ENCODE assay signal across 23 cellular contexts in the genomic region with DNA sequence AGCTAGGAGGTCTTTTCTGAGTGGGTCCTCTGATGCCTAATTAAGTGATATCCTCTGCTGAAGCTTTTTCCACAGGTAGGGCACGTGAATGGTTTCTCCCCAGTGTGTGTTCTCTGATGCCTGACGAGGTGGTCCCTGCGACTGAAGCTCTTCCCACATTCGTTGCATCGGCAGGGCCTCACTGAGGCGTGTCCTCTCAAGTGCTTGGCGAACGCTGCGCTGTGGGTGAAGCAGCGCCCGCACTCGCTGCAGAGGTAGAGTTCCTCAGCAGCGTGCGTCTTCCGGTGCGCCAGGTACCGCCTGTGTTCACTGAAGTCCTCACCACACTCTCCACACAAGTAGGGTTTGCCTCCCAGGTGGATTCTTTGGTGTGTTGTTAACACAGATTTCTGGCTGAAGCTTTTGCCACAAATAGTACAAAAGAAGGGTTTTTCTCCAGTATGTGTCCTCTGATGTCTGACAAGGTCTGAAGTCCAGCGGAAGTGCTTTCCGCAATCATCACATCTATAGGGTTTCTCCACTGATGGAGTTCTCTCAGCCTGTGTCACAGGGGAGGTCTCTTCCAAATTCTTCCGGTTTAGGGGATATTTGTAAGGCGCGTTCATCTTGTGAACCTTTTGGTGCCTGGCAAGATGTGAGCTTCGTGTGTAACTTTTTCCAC. TPM values are rescaled to one million over a fixed set of nuclear protein-coding genes. Genes with fewer than 3 reads are reported as not detected.
DNase-seq lines count a peak whose midpoint lies in the region; ATAC-seq, FAIRE-seq and TF ChIP-seq lines count a peak whose summit lies in the region.
"Had no signal": no experiment of that assay in that cellular context is flagged by ENCODE, and none has a peak within 500 bp of the region (broad histone marks: within the 10 kb centered on the region; RNA-seq: fewer than 3 reads in every experiment).

No MANE protein-coding gene starts in this region.

- H3K9me3 ChIP-seq in IMR-90 (ENCODE audit: control insufficient read depth, insufficient read depth, low read length), result 0 out of 2 replicates have a peak, but pooled peaks cover 2% of the 10 kb centered on the region
- peaks cover 8% of the 10 kb centered on the region for H3K9me3 ChIP-seq in K562 (replicated peaks; ENCODE audit: control insufficient read depth, insufficient read depth, low read depth, low read length)
- peaks cover 76% of the 10 kb centered on the region for H3K9me3 ChIP-seq in endodermal cell (ENCODE audit: control insufficient read depth, low read length)
- peaks cover 9% of the 10 kb centered on the region for H3K9me3 ChIP-seq in aorta (ENCODE audit: control insufficient read depth, low read length)
- H3K9me3 ChIP-seq: HAP-1 had no signal

- no peak overlapping the region for H3K14ac ChIP-seq in IMR-90 (replicated peaks; ENCODE audit: low read depth, low read length)

- H3K9me3 Mint-ChIP-seq in endodermal cell, result peaks cover 46% of the 10 kb centered on the region

- no peak overlapping the region for H2AK9ac ChIP-seq in IMR-90 (replicated peaks; ENCODE audit: low read depth, low read length, poor library complexity)

- no peaks in the 10 kb centered on the region for H3K36me3 Mint-ChIP-seq in endodermal cell (ENCODE audit: low read depth)

- no peak overlapping the region for H4K5ac ChIP-seq in IMR-90 (ENCODE audit: low read depth, low read length)

- H3K18ac ChIP-seq in IMR-90 (ENCODE audit: low read depth, low read length), result no peak overlapping the region

- H3K79me2 ChIP-seq in K562 (ENCODE audit: control insufficient read depth, insufficient read depth, low read length), result no peaks in the 10 kb centered on the region

- no peak overlapping the region for H2AK5ac ChIP-seq in IMR-90 (ENCODE audit: low read depth, low read length)

- H3K9me1 ChIP-seq in IMR-90 (ENCODE audit: insufficient read depth, low read length) (peaks cover 6% of the 10 kb centered on the region; the same call in 1 of the 2 replicates), K562 (ENCODE audit: control insufficient read depth, insufficient read depth, low read length) (no peaks in the 10 kb centered on the region)

- H3K27me3 ChIP-seq in IMR-90 (ENCODE audit: control insufficient read depth, insufficient read depth, low read length) (no peaks in the 10 kb centered on the region), K562 (ENCODE audit: control insufficient read depth in 2 of 2, insufficient read depth in 2 of 2, low read length in 2 of 2) (no peaks in the 10 kb centered on the region), endodermal cell (ENCODE audit: control insufficient read depth, insufficient read depth, low read length, poor library complexity, severe bottlenecking) (no peaks in the 10 kb centered on the region), aorta (ENCODE audit: control insufficient read depth in 1 of 2, insufficient read depth in 2 of 2, low read length in 1 of 2) (no peaks in the 10 kb centered on the region)

- H3K79me1 ChIP-seq in IMR-90 (ENCODE audit: low read depth in 1 of 2, low read length in 2 of 2), result 0 out of 4 replicates have a peak, but pooled peaks cover 4 to 9% of the 10 kb centered on the region in 2 experiments

- CTCF ChIA-PET in IMR-90 (lab: Yijun Ruan, JAX), result no interaction called here
- CTCF ChIA-PET in K562 (lab: Yijun Ruan, JAX; ENCODE audit: low intra/inter-chr PET ratio), result no interaction called here

- no peak overlapping the region for H3K4me3 Mint-ChIP-seq in endodermal cell
- H3K4me3 Mint-ChIP-seq: GM23338 had no signal

- ATAC-seq in IMR-90 (ENCODE audit: low read depth), result no peak
- ATAC-seq in K562, result no peak
- no peak for ATAC-seq in HG03565 (IDR thresholded peaks at IDR 0.05; ENCODE audit: unreplicated experiment)
- no peak for ATAC-seq in aorta (ENCODE audit: low FRiP score)
- ATAC-seq: GM23338 had no signal

- no peak overlapping the region for H3K23ac ChIP-seq in IMR-90 (ENCODE audit: low read depth, low read length)

- H3K4me3 ChIP-seq in IMR-90 (ENCODE audit: insufficient read depth, low read depth, low read length) (no peak overlapping the region), K562 (no peak overlapping the region), endodermal cell (ENCODE audit: low read length) (peak overlapping the region; percentile 20), foreskin fibroblast (ENCODE audit: low read depth in 1 of 2, low read length in 2 of 2) (no peak overlapping the region), aorta (ENCODE audit: low read length in 2 of 2) (no peak overlapping the region)
- H3K4me3 ChIP-seq: GM23338, HAP-1 had no signal

- H3K4me1 Mint-ChIP-seq in endodermal cell, result peaks cover 2% of the 10 kb centered on the region
- H3K4me1 Mint-ChIP-seq: CD4-positive, alpha-beta memory T cell; GM23338 had no signal

- 100% methylated on average over 10 of the region's 23 CpGs; no CpG with 5 or more reads in 1 of the 2 experiments for WGBS in IMR-90 (ENCODE audit: extremely low coverage in 2 of 2, insufficient read length in 1 of 2), 2 experiments
- 98% methylated on average over 23 of the region's 23 CpGs for WGBS in K562 (ENCODE audit: insufficient coverage, low coverage, missing lambda C conversion rate)
- WGBS in endodermal cell (ENCODE audit: insufficient coverage in 1 of 2, insufficient read length in 1 of 2), 2 experiments, result 96 to 98% methylated on average over 12 to 23 of the region's 23 CpGs
- 97 to 98% methylated on average over 23 of the region's 23 CpGs for WGBS in aorta, 2 donors

- H3K4ac ChIP-seq in IMR-90 (ENCODE audit: low read depth, low read length), result no peak overlapping the region

- H2AFZ ChIP-seq in IMR-90 (replicated peaks; ENCODE audit: low read length, poor library complexity) (no peak overlapping the region), K562 (ENCODE audit: low read depth, low read length) (no peak overlapping the region)
- H2AFZ ChIP-seq: GM23338 had no signal

- intact Hi-C loops in IMR-90 (cut with micrococcal nuclease) (no loop called here), K562 (cut with micrococcal nuclease) (no loop called here), aorta (cut with DNase I) (loop anchor here (2.0 to 10.0 kb wide), 2 partner anchors 37 to 61 kb away; no protein-coding TSS in a partner anchor)

- no peak overlapping the region for H2BK15ac ChIP-seq in IMR-90 (ENCODE audit: low read depth, low read length)

- H3K9ac ChIP-seq in IMR-90 (ENCODE audit: low read depth, low read length), result no peak overlapping the region
- H3K9ac ChIP-seq in K562 (ENCODE audit: insufficient read depth in 1 of 2, low read depth in 2 of 2, low read length in 2 of 2), result no peak overlapping the region
- no peak overlapping the region for H3K9ac ChIP-seq in endodermal cell (ENCODE audit: extremely low read depth, low read length, poor library complexity, severe bottlenecking)

- H3K27me3 Mint-ChIP-seq in endodermal cell (ENCODE audit: insufficient read depth), result no peaks in the 10 kb centered on the region
- H3K27me3 Mint-ChIP-seq: CD4-positive, alpha-beta memory T cell had no signal

- BruUV-seq in IMR-90 (replicated peaks; lab: Mats Ljungman, UMichigan) (TSS peak; percentile 39), K562 (replicated peaks; lab: Mats Ljungman, UMichigan) (no TSS peak)

- no peak overlapping the region for H4K91ac ChIP-seq in IMR-90 (ENCODE audit: insufficient read depth, low read depth, low read length)

- TF ChIP-seq POLR2A in IMR-90 (IDR thresholded peaks at IDR 0.05; ENCODE audit: low read depth, low read length), result no peak
- no peak for TF ChIP-seq POLR2A in K562 (conservative IDR thresholded peaks at IDR 0.05)

- DNase-seq in IMR-90 (no peak), K562 (ENCODE audit: extremely low read depth in 1 of 4, low spot score in 3 of 4) (no peak), endodermal cell (no peak), foreskin fibroblast (no peak), aorta (no peak)
- DNase-seq: C1 segment of cervical spinal cord; Calu3; CD4-positive, alpha-beta memory T cell; COR-L47; DMS53; DMS79 treated with DMSO at 0.1 percent for 48 hours; GF-D8 had no signal

- in situ Hi-C loops in IMR-90 (cut with MboI; ENCODE audit: low sequenced_read_pairs) (no loop called here), K562 (cut with MboI) (no loop called here)

- TF ChIP-seq RAD21 in IMR-90 (IDR thresholded peaks at IDR 0.05; ENCODE audit: low read length) (no peak), K562 (CRISPR knock-in tag; conservative IDR thresholded peaks at IDR 0.05 in 1 of 2, IDR thresholded peaks at IDR 0.05 in 1 of 2) (no peak)

- dilution Hi-C loops in IMR-90 (cut with HindIII; ENCODE audit: low sequenced_read_pairs, unreplicated experiment), result no loop called here

- POLR2A ChIA-PET in IMR-90 (lab: Charles Lee; ENCODE audit: unreplicated experiment) (no interaction called here), K562 (lab: Yijun Ruan, JAX) (no interaction called here)

- H2BK5ac ChIP-seq in IMR-90 (ENCODE audit: low read depth, low read length, poor library complexity, severe bottlenecking), result no peak overlapping the region

- no peak overlapping the region for H3K27ac Mint-ChIP-seq in endodermal cell
- H3K27ac Mint-ChIP-seq: CD4-positive, alpha-beta memory T cell; GM23338 had no signal

- H4K8ac ChIP-seq in IMR-90 (ENCODE audit: low read depth in 2 of 2, low read length in 2 of 2), result no peak overlapping the region

- TF ChIP-seq EP300 in K562 (IDR thresholded peaks at IDR 0.05; ENCODE audit: low read length), result no peak

- H2BK20ac ChIP-seq in IMR-90 (ENCODE audit: low read depth, low read length), result no peak overlapping the region

- peaks cover 53% of the 10 kb centered on the region for H3K36me3 ChIP-seq in IMR-90 (ENCODE audit: control insufficient read depth, insufficient read depth, low read length)
- H3K36me3 ChIP-seq in K562 (ENCODE audit: control insufficient read depth, insufficient read depth, low read length), result peaks cover 67% of the 10 kb centered on the region
- H3K36me3 ChIP-seq in endodermal cell (ENCODE audit: control insufficient read depth, insufficient read depth, low read length), result peaks cover 78% of the 10 kb centered on the region
- peaks cover 23 to 30% of the 10 kb centered on the region in 2 donors for H3K36me3 ChIP-seq in aorta (ENCODE audit: control insufficient read depth in 1 of 2, insufficient read depth in 2 of 2, low read length in 1 of 2)

- TF ChIP-seq CTCF in IMR-90 (conservative IDR thresholded peaks at IDR 0.05; ENCODE audit: low read depth, low read length) (no peak), K562 (IDR thresholded peaks at IDR 0.05 in 2 of 3, conservative IDR thresholded peaks at IDR 0.05 in 1 of 3; ENCODE audit: insufficient read depth in 2 of 3, low read depth in 1 of 3, low read length in 3 of 3) (no peak), endodermal cell (conservative IDR thresholded peaks at IDR 0.05) (no peak), foreskin fibroblast (IDR thresholded peaks at IDR 0.05; ENCODE audit: low read depth, low read length) (no peak)

- H3K4me2 ChIP-seq in IMR-90 (ENCODE audit: low read depth, low read length), result no peak overlapping the region
- no peak overlapping the region for H3K4me2 ChIP-seq in K562 (ENCODE audit: insufficient read depth, low read length)
- H3K4me2 ChIP-seq: GM23338 had no signal

- H3K4me1 ChIP-seq in IMR-90 (ENCODE audit: control insufficient read depth, insufficient read depth, low read length), result no peaks in the 10 kb centered on the region
- no peaks in the 10 kb centered on the region for H3K4me1 ChIP-seq in K562 (replicated peaks in 1 of 2; ENCODE audit: control insufficient read depth in 2 of 2, insufficient read depth in 2 of 2, low read length in 2 of 2)
- no peaks in the 10 kb centered on the region for H3K4me1 ChIP-seq in endodermal cell (ENCODE audit: control insufficient read depth, insufficient read depth, low read length)
- no peaks in the 10 kb centered on the region for H3K4me1 ChIP-seq in aorta (ENCODE audit: control insufficient read depth in 1 of 2, insufficient read depth in 2 of 2, low read length in 2 of 2)
- H3K4me1 ChIP-seq: HAP-1 had no signal

- H4K20me1 ChIP-seq in IMR-90 (ENCODE audit: insufficient read depth, low read length) (no peaks in the 10 kb centered on the region), K562 (replicated peaks; ENCODE audit: control insufficient read depth, insufficient read depth, low read length) (no peaks in the 10 kb centered on the region)

- FAIRE-seq in K562 (lab: Jason Lieb, UNC), result no peak
- FAIRE-seq: GM12891, GM18507, H54 had no signal

- H3K56ac ChIP-seq in IMR-90 (ENCODE audit: extremely low read depth, insufficient read depth, low read length), result no peak overlapping the region

- H3K27ac ChIP-seq in IMR-90 (ENCODE audit: insufficient read depth, low read length), result no peak overlapping the region
- no peak overlapping the region for H3K27ac ChIP-seq in K562 (ENCODE audit: extremely low read depth, low read depth, low read length)
- H3K27ac ChIP-seq in endodermal cell (ENCODE audit: low read depth, low read length), result no peak overlapping the region
- no peak overlapping the region for H3K27ac ChIP-seq in aorta (ENCODE audit: low read depth in 1 of 2, low read length in 2 of 2)

- H2BK120ac ChIP-seq in IMR-90 (ENCODE audit: low read depth, low read length), result no peak overlapping the region

RNA-seq across cellular contexts. Expression of gene ZNF202, which starts 15.3 kb away (rescaled TPM):
- total RNA-seq in IMR-90 (2012; rRNA removed) (8.2 and 9.2 TPM in 2 replicates), K562 (2014; rRNA removed) (11.9 and 12.9 TPM in 2 replicates), K562 (2014; rRNA removed; fragmentation: Illumina TruSeq; extraction: Trizol) (14.4 and 15.3 TPM in 2 replicates), K562 (2015; rRNA removed; fragmentation: Illumina TruSeq; extraction: Trizol) (17.7 and 18.7 TPM in 2 replicates), K562 (2021) (12.7 and 16.5 TPM in 2 replicates), endodermal cell (10 to 100 TPM; 25.0 to 28.8 TPM), aorta (1 to 10 TPM; 8.6 to 8.7 TPM)
- polyA plus RNA-seq in IMR-90 (2012; rRNA removed) (6.3 and 7.7 TPM in 2 replicates), K562 (2011; rRNA removed) (9.6 and 15.2 TPM in 2 replicates), K562 (2014; fragmentation: Illumina TruSeq; extraction: Trizol) (11.6 and 12.2 TPM in 2 replicates), K562 (2014; fragmentation: Nextera tagmentation; extraction: Ambion mirVana) (1 to 10 TPM; 2.3 to 3.5 TPM), K562 (2014; rRNA removed) (12.7 and 16.4 TPM in 2 replicates), aorta (1 to 10 TPM; 1.9 to 6.5 TPM)
- polyA plus RNA-seq in IMR-90 (2012; cell fraction: cytosol; rRNA removed), result 2.6 and 3.8 TPM in 2 replicates
- polyA plus RNA-seq in IMR-90 (2012; cell fraction: nucleus; rRNA removed; ENCODE audit: low replicate concordance), result 15.0 and 31.8 TPM in 2 replicates
- 32.9 and 33.2 TPM in 2 replicates for total RNA-seq in K562 (2011; cell fraction: chromatin; rRNA removed; ENCODE audit: low replicate concordance)
- 25.8 and 26.8 TPM in 2 replicates for total RNA-seq in K562 (2011; cell fraction: nucleolus; rRNA removed)
- 25.2 and 28.8 TPM in 2 replicates for total RNA-seq in K562 (2011; cell fraction: nucleoplasm; rRNA removed)
- polyA plus RNA-seq in K562 (2011; cell fraction: cytosol; rRNA removed), result 5.0 and 5.2 TPM in 2 replicates
- 27.6 and 40.5 TPM in 2 replicates for polyA plus RNA-seq in K562 (2011; cell fraction: nucleus; rRNA removed)
- 7.2 and 9.9 TPM in 2 replicates for polyA plus RNA-seq in K562 (2012)
- 10.0 and 14.7 TPM in 2 replicates for polyA minus RNA-seq in K562 (2011; rRNA and poly(A)+ RNA removed)
- 3.2 and 4.3 TPM in 2 replicates for polyA minus RNA-seq in K562 (2011; cell fraction: cytosol; rRNA and poly(A)+ RNA removed)
- polyA minus RNA-seq in K562 (2011; cell fraction: nucleus; rRNA and poly(A)+ RNA removed), result 21.9 and 22.8 TPM in 2 replicates
- 15.1 TPM for polyA plus RNA-seq in endodermal cell (2013, experiment 1 of 2)
- 14.2 TPM for polyA plus RNA-seq in endodermal cell (2013, experiment 2 of 2)

RNA-seq across cellular contexts. Expression of gene OR6X1, which starts 28.2 kb away (rescaled TPM):
- total RNA-seq in IMR-90 (2012; rRNA removed) (not detected in 2 replicates), K562 (2014; rRNA removed) (not detected in 2 replicates), K562 (2014; rRNA removed; fragmentation: Illumina TruSeq; extraction: Trizol) (not detected in 2 replicates), K562 (2015; rRNA removed; fragmentation: Illumina TruSeq; extraction: Trizol) (not detected in 2 replicates), K562 (2021) (not detected in 2 replicates), endodermal cell (not detected), aorta (not detected)
- polyA plus RNA-seq in IMR-90 (2012; rRNA removed) (not detected in 2 replicates), K562 (2011; rRNA removed) (not detected in 2 replicates), K562 (2014; fragmentation: Illumina TruSeq; extraction: Trizol) (not detected in 2 replicates), K562 (2014; fragmentation: Nextera tagmentation; extraction: Ambion mirVana) (not detected), K562 (2014; rRNA removed) (not detected in 2 replicates), aorta (not detected)
- not detected in 2 replicates for polyA plus RNA-seq in IMR-90 (2012; cell fraction: cytosol; rRNA removed)
- polyA plus RNA-seq in IMR-90 (2012; cell fraction: nucleus; rRNA removed; ENCODE audit: low replicate concordance), result not detected in 2 replicates
- total RNA-seq in K562 (2011; cell fraction: chromatin; rRNA removed; ENCODE audit: low replicate concordance), result not detected in 2 replicates
- total RNA-seq in K562 (2011; cell fraction: nucleolus; rRNA removed), result not detected in 2 replicates
- not detected in 2 replicates for total RNA-seq in K562 (2011; cell fraction: nucleoplasm; rRNA removed)
- not detected in 2 replicates for polyA plus RNA-seq in K562 (2011; cell fraction: cytosol; rRNA removed)
- not detected in 2 replicates for polyA plus RNA-seq in K562 (2011; cell fraction: nucleus; rRNA removed)
- polyA plus RNA-seq in K562 (2012), result not detected in 2 replicates
- not detected in 2 replicates for polyA minus RNA-seq in K562 (2011; rRNA and poly(A)+ RNA removed)
- not detected in 2 replicates for polyA minus RNA-seq in K562 (2011; cell fraction: cytosol; rRNA and poly(A)+ RNA removed)
- not detected in 2 replicates for polyA minus RNA-seq in K562 (2011; cell fraction: nucleus; rRNA and poly(A)+ RNA removed)
- not detected for polyA plus RNA-seq in endodermal cell (2013, experiment 1 of 2)
- not detected for polyA plus RNA-seq in endodermal cell (2013, experiment 2 of 2)
- total RNA-seq: A172; A673; Calu3; CD4-positive, alpha-beta memory T cell; Daoy; G401; GM23338 had no signal
- polyA plus RNA-seq: BJ; CD4-positive, alpha-beta memory T cell; GM23338 had no signal

Comparison
In these comparisons a context has a peak if more than half of its experiments do, and no peak if none do; other contexts are left out.
1. intact Hi-C loops: an anchor here in aorta (2.0 to 10.0 kb wide); none called in IMR-90 and K562.